ENCODE assay signal across 13 cellular contexts in the genomic region with DNA sequence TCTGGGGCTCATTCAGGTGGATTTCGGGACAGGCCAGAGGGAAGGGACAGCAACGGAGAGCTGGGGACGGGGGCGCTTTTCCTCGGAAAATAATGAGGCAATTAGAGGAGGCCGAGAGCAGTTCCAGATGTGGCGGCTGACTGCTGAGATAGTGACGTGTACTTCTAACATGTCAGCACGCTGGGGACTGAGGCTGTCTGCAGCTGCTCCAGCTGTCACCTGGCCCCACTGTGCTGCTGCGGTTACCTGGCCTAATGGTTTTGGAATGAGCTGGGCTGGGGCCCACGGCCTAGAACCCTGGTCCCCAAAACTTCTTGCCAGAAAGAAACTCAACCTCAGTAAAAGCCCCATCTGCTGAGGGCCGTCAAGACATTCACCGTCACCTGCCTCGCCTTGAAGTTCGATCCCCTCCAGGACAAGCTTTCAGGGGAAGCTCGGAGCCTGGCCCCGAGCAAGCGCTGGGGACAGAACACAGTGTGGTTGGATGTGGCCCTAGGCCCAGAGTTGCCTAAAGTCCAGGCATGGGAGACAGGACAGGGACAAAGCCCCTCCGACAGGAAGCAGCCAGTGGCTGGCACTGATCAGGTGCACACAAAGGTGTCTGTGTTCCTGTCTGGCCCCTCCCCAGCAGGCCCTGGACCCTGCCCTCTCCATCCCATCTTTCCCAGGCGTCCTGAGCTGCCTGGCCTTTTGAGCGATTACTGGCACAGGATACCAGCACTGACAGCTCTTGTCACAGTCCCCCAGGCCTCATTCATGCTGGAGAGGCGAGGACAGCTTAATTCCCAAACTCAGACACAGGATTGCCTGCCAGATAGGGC. TPM values are rescaled to one million over a fixed set of nuclear protein-coding genes. Genes with fewer than 3 reads are reported as not detected.
DNase-seq lines count a peak whose midpoint lies in the region; ATAC-seq and TF ChIP-seq lines count a peak whose summit lies in the region.
"Had no signal": no experiment of that assay in that cellular context is flagged by ENCODE, and none has a peak within 500 bp of the region (broad histone marks: within the 10 kb centered on the region; RNA-seq: fewer than 3 reads in every experiment).

No MANE protein-coding gene starts in this region.

- H3K27ac Mint-ChIP-seq in nephron progenitor cell: no peak overlapping the region
- H3K27ac Mint-ChIP-seq: activated naive CD4-positive, alpha-beta T cell treated with anti-CD3 and anti-CD28 coated beads, Interleukin-2, amount 50 U/mL, for 24 hours had no signal

- H3K4me1 ChIP-seq in ovary (ENCODE audit: insufficient read depth): peaks cover 2% of the 10 kb centered on the region
- H3K4me1 ChIP-seq: lower lobe of right lung had no signal

- H3K9me3 ChIP-seq in ovary: no peaks in the 10 kb centered on the region
- H3K9me3 ChIP-seq: lower lobe of right lung had no signal

- H3K4me1 Mint-ChIP-seq in nephron progenitor cell: peaks cover 75% of the 10 kb centered on the region
- H3K4me1 Mint-ChIP-seq: activated naive CD4-positive, alpha-beta T cell treated with anti-CD3 and anti-CD28 coated beads, Interleukin-2, amount 50 U/mL, for 24 hours had no signal

- H3K27me3 ChIP-seq in ovary: no peaks in the 10 kb centered on the region

- no peak for TF ChIP-seq EP300 in ovary (IDR thresholded peaks at IDR 0.05)

- ATAC-seq in GM19395 (IDR thresholded peaks at IDR 0.05; ENCODE audit: unreplicated experiment) (peak; percentile 68), HG02981 (IDR thresholded peaks at IDR 0.05; ENCODE audit: unreplicated experiment) (peak; percentile 62)
- ATAC-seq: lower lobe of right lung had no signal

- intact Hi-C loops in ovary (cut with DNase I): no loop called here

- H3K27ac ChIP-seq in VCaP (peak overlapping the region; percentile 20; the same call in 1 of the 2 replicates), ovary (no peak overlapping the region)
- H3K27ac ChIP-seq: GM23248, lower lobe of right lung had no signal

- DNase-seq in GM12864 (ENCODE audit: low read depth) (peak; percentile 72), nephron progenitor cell (no peak), NCI-H774 (lab: John Stamatoyannopoulos, UW) (no peak), ovary (no peak), glomerular visceral epithelial cell (ENCODE audit: extremely low spot score) (no peak)
- DNase-seq: GM23248, lower lobe of right lung, SIG-M5, trophoblast cell had no signal

- H3K9me3 Mint-ChIP-seq in nephron progenitor cell: no peaks in the 10 kb centered on the region
- H3K9me3 Mint-ChIP-seq: activated naive CD4-positive, alpha-beta T cell treated with anti-CD3 and anti-CD28 coated beads, Interleukin-2, amount 50 U/mL, for 24 hours had no signal

- TF ChIP-seq CTCF in GM12864 (IDR thresholded peaks at IDR 0.05; ENCODE audit: low read depth, low read length, missing control alignments) (no peak), VCaP (conservative IDR thresholded peaks at IDR 0.05) (no peak), nephron progenitor cell (IDR thresholded peaks at IDR 0.05) (no peak), ovary (IDR thresholded peaks at IDR 0.05) (no peak)

- peaks cover 34% of the 10 kb centered on the region for H3K36me3 Mint-ChIP-seq in nephron progenitor cell (ENCODE audit: low read depth)

- 88 to 91% (median 89%) methylated on average over 22 of the region's 22 CpGs for WGBS in ovary, 3 donors

- no peaks in the 10 kb centered on the region for H3K27me3 Mint-ChIP-seq in nephron progenitor cell (ENCODE audit: low read depth, poor library complexity)
- H3K27me3 Mint-ChIP-seq: activated naive CD4-positive, alpha-beta T cell treated with anti-CD3 and anti-CD28 coated beads, Interleukin-2, amount 50 U/mL, for 24 hours had no signal

- TF ChIP-seq POLR2A in ovary (IDR thresholded peaks at IDR 0.05): no peak

- no peaks in the 10 kb centered on the region for H3K36me3 ChIP-seq in ovary

- no peak overlapping the region for H3K4me3 Mint-ChIP-seq in nephron progenitor cell
- H3K4me3 Mint-ChIP-seq: activated naive CD4-positive, alpha-beta T cell treated with anti-CD3 and anti-CD28 coated beads, Interleukin-2, amount 50 U/mL, for 24 hours had no signal

- H3K4me3 ChIP-seq in GM12864 (ENCODE audit: low read depth, low read length) (no peak overlapping the region; the same call in 1 of the 2 replicates), ovary (no peak overlapping the region)
- H3K4me3 ChIP-seq: GM23248, lower lobe of right lung had no signal

RNA-seq across cellular contexts. Expression of a gene that starts 22.1 kb away (rescaled TPM):
- total RNA-seq in ovary: 10 to 100 TPM; 18.2 to 29.0 (median 26.2) TPM
- polyA plus RNA-seq in ovary: 10 to 100 TPM; 21.6 to 30.3 TPM

RNA-seq across cellular contexts. Expression of a gene that starts 22.3 kb away (rescaled TPM):
- total RNA-seq in ovary: 10 to 100 TPM in 6 of 7 donors, 1 to 10 TPM in 1; 7.3 to 18.5 (median 12.7) TPM
- 10 to 100 TPM in 1 of 2 donors, 1 to 10 TPM in 1; 7.4 to 18.9 TPM for polyA plus RNA-seq in ovary
